Comparison of ENCODE assay signal across 16 cellular contexts in genomic region chr1:3831689-3832088, GRCh38. TPM values are rescaled to one million over a fixed set of nuclear protein-coding genes. Genes with fewer than 3 reads are reported as not detected.
"Had no signal": no experiment of that assay in that cellular context is flagged by ENCODE, and none has a peak within 500 bp of the region (broad histone marks: within the 10 kb centered on the region; RNA-seq: fewer than 3 reads in every experiment).

No MANE protein-coding gene starts in this region.

- H3K27ac ChIP-seq: dorsolateral prefrontal cortex, lower lobe of right lung, thoracic aorta, upper lobe of right lung had no signal

- H3K4me3 ChIP-seq: dorsolateral prefrontal cortex, lower lobe of right lung, thoracic aorta, upper lobe of right lung had no signal

- DNase-seq: activated CD4-positive, CD25-positive, alpha-beta regulatory T cell treated with anti-CD3 and anti-CD28 coated beads, Interleukin-2, amount 50 U/mL, for 72 hours; amniotic stem cell; dorsolateral prefrontal cortex; erythroblast; foreskin melanocyte; head of caudate nucleus; immature natural killer cell; left cardiac atrium; lower lobe of right lung; stimulated activated CD4-positive, alpha-beta T cell treated with anti-CD3 and anti-CD28 coated beads, Interleukin-1b, Interleukin-23, amount 100 ng/mL, for 48 hours; T-helper 1 cell; T1000; upper lobe of right lung had no signal

- H3K4me1 ChIP-seq: lower lobe of right lung, upper lobe of right lung had no signal

- H3K9me3 ChIP-seq: lower lobe of right lung, thoracic aorta, upper lobe of right lung had no signal

- ATAC-seq: activated T-helper 17 cell treated with anti-CD3 and anti-CD28 coated beads, Interleukin-2, amount 50 U/mL, for 72 hours; left cardiac atrium; lower lobe of right lung; upper lobe of right lung had no signal

- H3K27me3 ChIP-seq: dorsolateral prefrontal cortex, upper lobe of right lung had no signal

RNA-seq across cellular contexts. Expression of gene SMIM1, which starts 59.1 kb away (rescaled TPM):
- total RNA-seq: myocyte had no signal
